ENCODE assay signal across 9 cellular contexts in genomic region chr11:72483412-72484186, GRCh38. TPM values are rescaled to one million over a fixed set of nuclear protein-coding genes. Genes with fewer than 3 reads are reported as not detected.
DNase-seq lines count a peak whose midpoint lies in the region; ATAC-seq and TF ChIP-seq lines count a peak whose summit lies in the region.
"Had no signal": no experiment of that assay in that cellular context is flagged by ENCODE, and none has a peak within 500 bp of the region (broad histone marks: within the 10 kb centered on the region; RNA-seq: fewer than 3 reads in every experiment).

No MANE protein-coding gene starts in this region.

- H3K36me3 ChIP-seq in PC-3 (ENCODE audit: low read depth, low read length), result no peaks in the 10 kb centered on the region

- CTCF ChIA-PET in PC-3 (lab: Charles Lee), result no interaction called here

- peak; percentile 58 for DNase-seq in DMS114 treated with DMSO at 0.1 percent for 48 hours (lab: John Stamatoyannopoulos, UW; ENCODE audit: unreplicated experiment)
- DNase-seq in PC-3, result peak; percentile 55
- DNase-seq in omental fat pad (ENCODE audit: low spot score), result no peak
- no peak for DNase-seq in stimulated activated CD4-positive, alpha-beta T cell treated with anti-CD3 and anti-CD28 coated beads, Interleukin-2, amount 100 ng/mL, for 48 hours
- DNase-seq: cerebellar nuclear complex had no signal

- no peaks in the 10 kb centered on the region for H4K20me1 ChIP-seq in PC-3 (ENCODE audit: low read length)

- no peak overlapping the region for H3K9ac ChIP-seq in PC-3 (ENCODE audit: low read length)

- no peaks in the 10 kb centered on the region for H3K79me2 ChIP-seq in PC-3 (ENCODE audit: low read length)

- no peak for TF ChIP-seq CTCF in PC-3 (conservative IDR thresholded peaks at IDR 0.05; ENCODE audit: low read depth, low read length)
- no peak for TF ChIP-seq CTCF in omental fat pad (IDR thresholded peaks at IDR 0.05)

- peaks cover 15% of the 10 kb centered on the region; the same call in 1 of the 2 replicates for H3K27me3 ChIP-seq in PC-3 (ENCODE audit: low read length)

- intact Hi-C loops in PC-3 (cut with micrococcal nuclease), result no loop called here

- peaks cover 7% of the 10 kb centered on the region for H3K4me1 ChIP-seq in PC-3 (ENCODE audit: insufficient read depth, low read length)

- POLR2A ChIA-PET in PC-3 (lab: Charles Lee; ENCODE audit: unreplicated experiment), result no interaction called here

- H3K9me2 ChIP-seq in PC-3 (replicated peaks; ENCODE audit: low read length), result no peaks in the 10 kb centered on the region

- no peak for ATAC-seq in PC-3
- peak; percentile 68 for ATAC-seq in esophagus mucosa
- peak; percentile 58 for ATAC-seq in omental fat pad (ENCODE audit: low FRiP score)
- no peak for ATAC-seq in HG02642 (IDR thresholded peaks at IDR 0.05; ENCODE audit: poor library complexity, unreplicated experiment)
- no peak for ATAC-seq in HG03196 (IDR thresholded peaks at IDR 0.05; ENCODE audit: unreplicated experiment)
- no peak for ATAC-seq in GM21526 (IDR thresholded peaks at IDR 0.05; ENCODE audit: low FRiP score, unreplicated experiment)

- peak overlapping the region; percentile 36; the same call in 1 of the 2 replicates for H3K27ac ChIP-seq in PC-3 (ENCODE audit: low read length)

- no peak overlapping the region for H3K4me3 ChIP-seq in PC-3 (ENCODE audit: low read length)

- no TSS peak for BruUV-seq in PC-3 (replicated peaks; lab: Mats Ljungman, UMichigan)

- H3F3A ChIP-seq in PC-3 (ENCODE audit: low read length, unreplicated experiment), result no peaks in the 10 kb centered on the region

- peak overlapping the region; percentile 64 for H2AFZ ChIP-seq in PC-3 (ENCODE audit: low read length)

- H3K9me3 ChIP-seq in PC-3 (ENCODE audit: low read length), result no peaks in the 10 kb centered on the region

- 0 out of 2 replicates have a peak overlapping the region, but pooled peaks have one; percentile 16 for H3K4me2 ChIP-seq in PC-3 (ENCODE audit: low read length)

RNA-seq across cellular contexts. Expression of gene CLPB, which starts 49.3 kb away (rescaled TPM):
- 83.0 and 107 TPM in 2 replicates for total RNA-seq in PC-3 (2014; rRNA removed)
- 13.9 TPM for total RNA-seq in esophagus mucosa
- 10 to 100 TPM; 24.7 to 29.0 (median 26.3) TPM for total RNA-seq in omental fat pad

Comparison
In these comparisons a context has a peak if more than half of its experiments do, and no peak if none do; other contexts are left out.
1. DNase-seq: peak in DMS114 treated with DMSO at 0.1 percent for 48 hours (single experiment) and PC-3 (single experiment); none in omental fat pad (single experiment) and stimulated activated CD4-positive, alpha-beta T cell treated with anti-CD3 and anti-CD28 coated beads, Interleukin-2, amount 100 ng/mL, for 48 hours (0 of 2).
2. ATAC-seq: peak in esophagus mucosa (single experiment) and omental fat pad (single experiment); none in PC-3 (single experiment), HG02642 (single experiment), HG03196 (single experiment) and GM21526 (single experiment).